In the genomic region with DNA sequence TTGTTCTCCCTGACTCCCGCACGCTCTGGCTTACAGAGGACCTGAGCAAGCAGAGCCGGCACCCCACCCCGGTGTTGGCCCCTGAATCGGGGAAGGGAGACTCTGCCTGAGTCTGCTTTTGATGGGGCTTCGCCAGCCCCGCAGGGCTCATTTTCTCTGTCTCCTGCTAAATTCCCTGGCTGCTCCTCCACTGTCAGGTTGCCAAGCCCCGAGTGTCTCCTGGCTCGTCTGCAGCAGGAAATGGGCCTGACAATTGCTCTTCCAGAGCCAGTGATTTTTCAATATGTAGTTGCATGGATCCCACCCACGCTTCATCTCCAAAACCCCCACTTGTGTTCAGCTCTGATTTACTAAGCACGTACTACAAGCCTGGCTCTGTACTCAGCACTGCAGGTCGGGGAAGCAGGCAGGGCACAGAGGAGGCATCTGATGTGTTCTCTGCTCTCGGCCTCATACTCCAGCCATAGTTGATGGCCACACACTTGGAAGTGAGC, we compare ENCODE assay signal across 19 cellular contexts.
DNase-seq lines count a peak whose midpoint lies in the region; ATAC-seq, FAIRE-seq and TF ChIP-seq lines count a peak whose summit lies in the region.
"Had no signal": no experiment of that assay in that cellular context is flagged by ENCODE, and none has a peak within 500 bp of the region (broad histone marks: within the 10 kb centered on the region; RNA-seq: fewer than 3 reads in every experiment).

No MANE protein-coding gene starts in this region.

- peaks cover 4% of the 10 kb centered on the region for H3K36me3 Mint-ChIP-seq in activated CD8-positive, alpha-beta memory T cell treated with anti-CD3 and anti-CD28 coated beads, Interleukin-2, amount 10 ng/mL, durations not matched to agents 7 days and 5 days
- no peaks in the 10 kb centered on the region for H3K36me3 Mint-ChIP-seq in natural killer cell
- H3K36me3 Mint-ChIP-seq: activated CD4-positive, alpha-beta memory T cell treated with anti-CD3 and anti-CD28 coated beads for 36 hours had no signal

- H3K9me3 ChIP-seq in keratinocyte (ENCODE audit: control insufficient read depth, low read depth, low read length) (no peaks in the 10 kb centered on the region), testis (no peaks in the 10 kb centered on the region)
- H3K9me3 ChIP-seq: HAP-1, neutrophil had no signal

- TF ChIP-seq CTCF in keratinocyte (optimal IDR thresholded peaks at IDR 0.05 in 1 of 3, IDR thresholded peaks at IDR 0.05 in 1 of 3, conservative IDR thresholded peaks at IDR 0.05 in 1 of 3; ENCODE audit: extremely low read depth in 1 of 3, insufficient read depth in 2 of 3, low read length in 3 of 3) (peak in 1 of 3 experiments; percentile 5), testis (IDR thresholded peaks at IDR 0.05) (no peak), natural killer cell (IDR thresholded peaks at IDR 0.05) (no peak)

- intact Hi-C loops in testis (cut with DNase I; ENCODE audit: low total_unique reads) (no loop called here), natural killer cell (cut with micrococcal nuclease) (no loop called here)

- H3K4me1 ChIP-seq in keratinocyte (ENCODE audit: control insufficient read depth, extremely low read depth, insufficient read depth, low read length): peaks cover 32% of the 10 kb centered on the region
- H3K4me1 ChIP-seq in testis: peaks cover 25% of the 10 kb centered on the region
- H3K4me1 ChIP-seq: HAP-1 had no signal

- H3K36me3 ChIP-seq in keratinocyte (ENCODE audit: control insufficient read depth in 2 of 2, extremely low read depth in 1 of 2, insufficient read depth in 2 of 2, low read length in 2 of 2) (no peaks in the 10 kb centered on the region), testis (ENCODE audit: low read depth, missing control alignments) (no peaks in the 10 kb centered on the region)
- H3K36me3 ChIP-seq: HAP-1, neutrophil had no signal

- 63 to 65% methylated on average over 8 to 13 of the region's 13 CpGs for WGBS in testis, 2 donors

- H3K9ac ChIP-seq in keratinocyte (ENCODE audit: control insufficient read depth, extremely low read depth, insufficient read depth, low read length): no peak overlapping the region

- peaks cover 3% of the 10 kb centered on the region for H3K27me3 Mint-ChIP-seq in activated CD8-positive, alpha-beta memory T cell treated with anti-CD3 and anti-CD28 coated beads, Interleukin-2, amount 10 ng/mL, durations not matched to agents 7 days and 5 days
- peaks cover 0 to 3% of the 10 kb centered on the region in 2 donors for H3K27me3 Mint-ChIP-seq in natural killer cell (ENCODE audit: low read depth in 2 of 2)

- H3K27ac ChIP-seq in keratinocyte (ENCODE audit: control insufficient read depth, insufficient read depth, low read length) (no peak overlapping the region), testis (no peak overlapping the region)
- H3K27ac ChIP-seq: 22Rv1, neutrophil had no signal

- peaks cover 28% of the 10 kb centered on the region for H3K4me1 Mint-ChIP-seq in activated CD8-positive, alpha-beta memory T cell treated with anti-CD3 and anti-CD28 coated beads, Interleukin-2, amount 10 ng/mL, durations not matched to agents 7 days and 5 days
- no peaks in the 10 kb centered on the region for H3K4me1 Mint-ChIP-seq in natural killer cell

- no peak for ATAC-seq in activated CD8-positive, alpha-beta memory T cell treated with anti-CD3 and anti-CD28 coated beads, Interleukin-2, amount 10 ng/mL, durations not matched to agents 7 days and 5 days
- no peak for ATAC-seq in HG03045 (IDR thresholded peaks at IDR 0.05; ENCODE audit: unreplicated experiment)
- ATAC-seq in natural killer cell: no peak
- ATAC-seq: activated T-helper 17 cell treated with anti-CD3 and anti-CD28 coated beads, Interleukin-2, amount 50 U/mL, for 72 hours; HepG2 had no signal

- no peaks in the 10 kb centered on the region for H4K20me1 ChIP-seq in keratinocyte (ENCODE audit: control insufficient read depth, extremely low read depth, insufficient read depth, low read length)

- no peak overlapping the region for H3K4me3 Mint-ChIP-seq in activated CD8-positive, alpha-beta memory T cell treated with anti-CD3 and anti-CD28 coated beads, Interleukin-2, amount 10 ng/mL, durations not matched to agents 7 days and 5 days
- H3K4me3 Mint-ChIP-seq in natural killer cell: no peak overlapping the region
- H3K4me3 Mint-ChIP-seq: activated CD4-positive, alpha-beta memory T cell treated with anti-CD3 and anti-CD28 coated beads for 36 hours; activated T-helper 17 cell treated with anti-CD3 and anti-CD28 coated beads, Interleukin-2, amount 50 U/mL, for 72 hours; memory B cell had no signal

- H3K4me2 ChIP-seq in keratinocyte (ENCODE audit: control insufficient read depth, extremely low read depth, insufficient read depth, low read depth, low read length): peak overlapping the region; percentile 16

- H3K9me1 ChIP-seq in keratinocyte (ENCODE audit: control insufficient read depth, extremely low read depth, insufficient read depth, low read length): peaks cover 2% of the 10 kb centered on the region

- H3K27ac Mint-ChIP-seq in activated CD8-positive, alpha-beta memory T cell treated with anti-CD3 and anti-CD28 coated beads, Interleukin-2, amount 10 ng/mL, durations not matched to agents 7 days and 5 days: no peak overlapping the region
- no peak overlapping the region for H3K27ac Mint-ChIP-seq in natural killer cell
- H3K27ac Mint-ChIP-seq: activated CD4-positive, alpha-beta memory T cell treated with anti-CD3 and anti-CD28 coated beads for 36 hours; activated T-helper 17 cell treated with anti-CD3 and anti-CD28 coated beads, Interleukin-2, amount 50 U/mL, for 72 hours; memory B cell had no signal

- no peak overlapping the region for H3K4me3 ChIP-seq in keratinocyte (ENCODE audit: control insufficient read depth in 2 of 3, extremely low read depth in 1 of 3, insufficient read depth in 2 of 3, low read depth in 1 of 3, low read length in 3 of 3)
- H3K4me3 ChIP-seq in testis: no peak overlapping the region
- H3K4me3 ChIP-seq: HAP-1 had no signal

- no peak for FAIRE-seq in keratinocyte (lab: Jason Lieb, UNC)
- FAIRE-seq: HepG2, TTC549 had no signal

- H3K27me3 ChIP-seq in keratinocyte (ENCODE audit: control insufficient read depth, extremely low read depth, insufficient read depth, low read length): no peaks in the 10 kb centered on the region
- H3K27me3 ChIP-seq in testis: no peaks in the 10 kb centered on the region

- H3K79me2 ChIP-seq in keratinocyte (ENCODE audit: control insufficient read depth, insufficient read depth, low read length): no peaks in the 10 kb centered on the region

- H3K9me3 Mint-ChIP-seq in activated CD8-positive, alpha-beta memory T cell treated with anti-CD3 and anti-CD28 coated beads, Interleukin-2, amount 10 ng/mL, durations not matched to agents 7 days and 5 days (ENCODE audit: low read depth): peaks cover 2% of the 10 kb centered on the region
- no peaks in the 10 kb centered on the region for H3K9me3 Mint-ChIP-seq in natural killer cell
- H3K9me3 Mint-ChIP-seq: activated T-helper 17 cell treated with anti-CD3 and anti-CD28 coated beads, Interleukin-2, amount 50 U/mL, for 72 hours; memory B cell had no signal

- dilution Hi-C loops in keratinocyte (cut with MboI; ENCODE audit: extremely low pct_ligation_motif_present, low sequenced_read_pairs): no loop called here

- no peak for TF ChIP-seq POLR2A in testis (IDR thresholded peaks at IDR 0.05)

- H2AFZ ChIP-seq in keratinocyte (ENCODE audit: control insufficient read depth, low read length): peak overlapping the region; percentile 40

- CTCF ChIA-PET in activated CD8-positive, alpha-beta memory T cell treated with anti-CD3 and anti-CD28 coated beads, Interleukin-2, amount 10 ng/mL, durations not matched to agents 7 days and 5 days (lab: Charles Lee): no interaction called here

- DNase-seq in activated CD8-positive, alpha-beta memory T cell treated with anti-CD3 and anti-CD28 coated beads, Interleukin-2, amount 10 ng/mL, durations not matched to agents 7 days and 5 days: peak; percentile 22
- no peak for DNase-seq in activated CD8-positive, alpha-beta memory T cell treated with anti-CD3 and anti-CD28 coated beads, Interleukin-2, amount 50 U/mL, for 48 hours
- peak; percentile 11 for DNase-seq in cerebellum (ENCODE audit: low spot score)
- DNase-seq in keratinocyte (ENCODE audit: low read depth, low spot score): no peak
- DNase-seq in testis: peak; percentile 58
- no peak for DNase-seq in NOMO-1 (lab: John Stamatoyannopoulos, UW; ENCODE audit: unreplicated experiment in 2 of 2)
- DNase-seq in natural killer cell: no peak
- DNase-seq: activated CD4-positive, alpha-beta memory T cell treated with anti-CD3 and anti-CD28 coated beads for 36 hours; amygdala; EL; NCI-H1048 had no signal

Comparison
In these comparisons a context has a peak if more than half of its experiments do, and no peak if none do; other contexts are left out.
1. DNase-seq: peak in activated CD8-positive, alpha-beta memory T cell treated with anti-CD3 and anti-CD28 coated beads, Interleukin-2, amount 10 ng/mL, durations not matched to agents 7 days and 5 days (single experiment), cerebellum (single experiment) and testis (single experiment); none in activated CD8-positive, alpha-beta memory T cell treated with anti-CD3 and anti-CD28 coated beads, Interleukin-2, amount 50 U/mL, for 48 hours (single experiment), keratinocyte (single experiment), NOMO-1 (0 of 2) and natural killer cell (single experiment).